Comparison of ENCODE assay signal across 8 cellular contexts in genomic region chr4:72494156-72494555, GRCh38.
"Had no signal": no experiment of that assay in that cellular context is flagged by ENCODE, and none has a peak within 500 bp of the region (broad histone marks: within the 10 kb centered on the region; RNA-seq: fewer than 3 reads in every experiment).

No MANE protein-coding gene starts in this region.

- H3K4me3 ChIP-seq: GM12878 had no signal

- FAIRE-seq: G401.6, GM12878, GM12891, GM12892, GM18507, GM19239 had no signal

- ATAC-seq: GM12878 had no signal

- DNase-seq: GDM1, GF-D8 had no signal
